In genomic region chr3:38152660-38153059, GRCh38 we compare ENCODE assay signal across 1 cellular context.
TF ChIP-seq lines count a peak whose summit lies in the region.

No MANE protein-coding gene starts in this region.

TF ChIP-seq in HepG2, 621 proteins besides CTCF, POLR2A, EP300 and RAD21:
- no peak for TF ChIP-seq RELA (CRISPR knock-in tag; IDR thresholded peaks at IDR 0.05)
- TF ChIP-seq ARID3A (IDR thresholded peaks at IDR 0.05; ENCODE audit: low read depth, low read length), result no peak
- no peak for TF ChIP-seq U2AF1 (optimal IDR thresholded peaks at IDR 0.05; ENCODE audit: low read depth, low read length)
- no peak for TF ChIP-seq MXD1 (CRISPR knock-in tag; IDR thresholded peaks at IDR 0.05)
- no peak for TF ChIP-seq ZNF253 (CRISPR knock-in tag; IDR thresholded peaks at IDR 0.05; ENCODE audit: borderline replicate concordance)
- TF ChIP-seq PBX2 (CRISPR knock-in tag; IDR thresholded peaks at IDR 0.05), result no peak
- no peak for TF ChIP-seq ZNF101 (CRISPR knock-in tag; IDR thresholded peaks at IDR 0.05; ENCODE audit: borderline replicate concordance, low read depth)
- TF ChIP-seq YEATS4 (CRISPR knock-in tag; IDR thresholded peaks at IDR 0.05; ENCODE audit: borderline replicate concordance), result no peak
- no peak for TF ChIP-seq ISX (CRISPR knock-in tag; conservative IDR thresholded peaks at IDR 0.05)
- TF ChIP-seq RNF2 (conservative IDR thresholded peaks at IDR 0.05; ENCODE audit: low read depth), result no peak
- no peak for TF ChIP-seq ZNF251 (CRISPR knock-in tag; IDR thresholded peaks at IDR 0.05)
- no peak for TF ChIP-seq FOXP4 (CRISPR knock-in tag; IDR thresholded peaks at IDR 0.05)
- TF ChIP-seq NKX3-1 (CRISPR knock-in tag; IDR thresholded peaks at IDR 0.05), result no peak
- TF ChIP-seq SMAD9 (CRISPR knock-in tag; IDR thresholded peaks at IDR 0.05), result no peak
- TF ChIP-seq ZNF326 (CRISPR knock-in tag; IDR thresholded peaks at IDR 0.05; ENCODE audit: borderline replicate concordance), result no peak
